18 cellular contexts compared by ENCODE assay signal in genomic region chr4:138912714-138913340, GRCh38.
DNase-seq lines count a peak whose midpoint lies in the region; ATAC-seq and TF ChIP-seq lines count a peak whose summit lies in the region.
"Had no signal": no experiment of that assay in that cellular context is flagged by ENCODE, and none has a peak within 500 bp of the region (broad histone marks: within the 10 kb centered on the region; RNA-seq: fewer than 3 reads in every experiment).

No MANE protein-coding gene starts in this region.

- H2BK5ac ChIP-seq in neuronal stem cell (ENCODE audit: low read length) = no peak overlapping the region

- H2BK15ac ChIP-seq in neuronal stem cell (ENCODE audit: low read length) = no peak overlapping the region

- H3K9me3 Mint-ChIP-seq in endothelial cell (ENCODE audit: unreplicated experiment) = no peaks in the 10 kb centered on the region
- H3K9me3 Mint-ChIP-seq in stimulated activated naive B cell treated with anti-CD40 and anti-IgM and Interleukin-4, amounts not matched to agents 10 μg/mL and 1 μg/mL and 100 μg/mL, for 72 hours = peaks cover 0 to 2% of the 10 kb centered on the region in 2 donors
- H3K9me3 Mint-ChIP-seq: activated B cell treated with CpG ODN at 0.5 μM for 24 hours; activated CD4-positive, alpha-beta memory T cell treated with anti-CD3 and anti-CD28 coated beads, Interleukin-2, amount 10 ng/mL, durations not matched to agents 7 days and 5 days; activated T-cell treated with anti-CD3 and anti-CD28 coated beads, Interleukin-2, amount 50 U/mL, for 24 hours; naive thymus-derived CD4-positive, alpha-beta T cell had no signal

- H3K27me3 ChIP-seq in right cardiac atrium (ENCODE audit: control insufficient read depth, insufficient read depth) (no peaks in the 10 kb centered on the region), neuronal stem cell (ENCODE audit: control insufficient read depth in 3 of 3, insufficient read depth in 3 of 3, low read depth in 1 of 3, low read length in 3 of 3) (peaks cover 0 to 2% (median 0%) of the 10 kb centered on the region in 3 experiments)
- H3K27me3 ChIP-seq: MG63 had no signal

- intact Hi-C loops in right cardiac atrium (cut with DNase I) (no loop called here), left cardiac atrium (cut with DNase I) (loop anchor here in 1 of 2 donors (10.0 kb wide), 1 partner anchor 728 kb away; no protein-coding TSS in a partner anchor)

- H3K14ac ChIP-seq in neuronal stem cell (ENCODE audit: low read length) = no peak overlapping the region

- no peak for TF ChIP-seq CTCF in endothelial cell (IDR thresholded peaks at IDR 0.05; ENCODE audit: unreplicated experiment)

- H4K91ac ChIP-seq in neuronal stem cell (ENCODE audit: low read depth, low read length, poor library complexity) = no peak overlapping the region

- H3K4me1 ChIP-seq in right cardiac atrium (ENCODE audit: control insufficient read depth, insufficient read depth, low read length) = peaks cover 4% of the 10 kb centered on the region
- H3K4me1 ChIP-seq in neuronal stem cell (ENCODE audit: control insufficient read depth in 2 of 2, insufficient read depth in 1 of 2, low read depth in 1 of 2, low read length in 2 of 2) = peaks cover 9 to 14% of the 10 kb centered on the region in 2 donors

- 100% methylated on average over 2 of the region's 2 CpGs for WGBS in right cardiac atrium
- WGBS in neuronal stem cell (ENCODE audit: extremely low coverage in 2 of 2, insufficient read length in 2 of 2, insufficient replicate concordance in 1 of 2), 2 donors = no CpG with 5 or more reads among the region's 2 CpGs

- no peak overlapping the region for H2BK12ac ChIP-seq in neuronal stem cell (ENCODE audit: low read length)

- H3K9ac ChIP-seq in neuronal stem cell (ENCODE audit: low read depth, low read length, poor library complexity) = no peak overlapping the region

- no peaks in the 10 kb centered on the region for H3K79me1 ChIP-seq in neuronal stem cell (ENCODE audit: low read depth, low read length)

- H2BK120ac ChIP-seq in neuronal stem cell (ENCODE audit: low read depth, low read length) = no peak overlapping the region

- no peak overlapping the region for H3K4ac ChIP-seq in neuronal stem cell (ENCODE audit: low read length)

- no peak overlapping the region for H2AFZ ChIP-seq in neuronal stem cell (ENCODE audit: low read length)

- H3K4me1 Mint-ChIP-seq in endothelial cell (ENCODE audit: unreplicated experiment) = peaks cover 24% of the 10 kb centered on the region
- peaks cover 9 to 16% of the 10 kb centered on the region in 2 donors for H3K4me1 Mint-ChIP-seq in stimulated activated naive B cell treated with anti-CD40 and anti-IgM and Interleukin-4, amounts not matched to agents 10 μg/mL and 1 μg/mL and 100 μg/mL, for 72 hours
- H3K4me1 Mint-ChIP-seq: activated CD4-positive, alpha-beta memory T cell treated with anti-CD3 and anti-CD28 coated beads, Interleukin-2, amount 10 ng/mL, durations not matched to agents 7 days and 5 days; CD4-positive, CD25-positive, alpha-beta regulatory T cell; naive thymus-derived CD4-positive, alpha-beta T cell had no signal

- H3K9me3 ChIP-seq in right cardiac atrium (ENCODE audit: control insufficient read depth, low read length) (no peaks in the 10 kb centered on the region), neuronal stem cell (replicated peaks in 1 of 2; ENCODE audit: control insufficient read depth in 2 of 2, insufficient read depth in 1 of 2, low read depth in 1 of 2, low read length in 2 of 2) (no peaks in the 10 kb centered on the region)
- H3K9me3 ChIP-seq: MG63 had no signal

- H3K36me3 ChIP-seq in neuronal stem cell (replicated peaks in 1 of 2; ENCODE audit: control insufficient read depth in 2 of 2, insufficient read depth in 2 of 2, low read length in 2 of 2) = no peaks in the 10 kb centered on the region
- H3K36me3 ChIP-seq: MG63 had no signal

- H3K4me3 Mint-ChIP-seq in endothelial cell (ENCODE audit: unreplicated experiment) = no peak overlapping the region
- H3K4me3 Mint-ChIP-seq in stimulated activated naive B cell treated with anti-CD40 and anti-IgM and Interleukin-4, amounts not matched to agents 10 μg/mL and 1 μg/mL and 100 μg/mL, for 72 hours = no peak overlapping the region
- H3K4me3 Mint-ChIP-seq: activated B cell treated with CpG ODN at 0.5 μM for 24 hours; activated CD4-positive, alpha-beta memory T cell treated with anti-CD3 and anti-CD28 coated beads, Interleukin-2, amount 10 ng/mL, durations not matched to agents 7 days and 5 days; activated T-cell treated with anti-CD3 and anti-CD28 coated beads, Interleukin-2, amount 50 U/mL, for 24 hours; CD4-positive, CD25-positive, alpha-beta regulatory T cell; naive thymus-derived CD4-positive, alpha-beta T cell had no signal

- DNase-seq in right cardiac atrium (no peak), left cardiac atrium (no peak), endothelial cell (ENCODE audit: low spot score) (no peak), neuronal stem cell (ENCODE audit: low spot score) (no peak), NCI-H345 (lab: John Stamatoyannopoulos, UW) (no peak)
- DNase-seq in stimulated activated naive B cell treated with anti-CD40 and anti-IgM and Interleukin-4, amounts not matched to agents 10 μg/mL and 1 μg/mL and 100 μg/mL, for 72 hours = no peak
- DNase-seq: activated B cell treated with CpG ODN at 0.5 μM for 24 hours; activated CD4-positive, alpha-beta memory T cell treated with anti-CD3 and anti-CD28 coated beads, Interleukin-2, amount 10 ng/mL, durations not matched to agents 7 days and 5 days; activated naive CD4-positive, alpha-beta T cell treated with anti-CD3 and anti-CD28 coated beads, Interleukin-2, amount 50 U/mL, for 16 hours; activated T-cell treated with anti-CD3 and anti-CD28 coated beads, Interleukin-2, amount 50 U/mL, for 24 hours; CD4-positive, CD25-positive, alpha-beta regulatory T cell; DND-41; GOT3; left ventricle myocardium superior; MG63; naive thymus-derived CD4-positive, alpha-beta T cell had no signal

- no peak overlapping the region for H4K8ac ChIP-seq in neuronal stem cell (ENCODE audit: low read depth, low read length)

- no peak overlapping the region for H3K4me3 ChIP-seq in right cardiac atrium (ENCODE audit: low read length)
- H3K4me3 ChIP-seq in neuronal stem cell (ENCODE audit: low read length in 2 of 2) = no peak overlapping the region
- H3K4me3 ChIP-seq: MG63 had no signal

- no peak overlapping the region for H3K23ac ChIP-seq in neuronal stem cell (ENCODE audit: low read depth, low read length, poor library complexity)

- no peaks in the 10 kb centered on the region for H3K27me3 Mint-ChIP-seq in endothelial cell (ENCODE audit: unreplicated experiment)
- H3K27me3 Mint-ChIP-seq in stimulated activated naive B cell treated with anti-CD40 and anti-IgM and Interleukin-4, amounts not matched to agents 10 μg/mL and 1 μg/mL and 100 μg/mL, for 72 hours = peaks cover 0 to 7% of the 10 kb centered on the region in 2 donors
- H3K27me3 Mint-ChIP-seq: activated B cell treated with CpG ODN at 0.5 μM for 24 hours; activated CD4-positive, alpha-beta memory T cell treated with anti-CD3 and anti-CD28 coated beads, Interleukin-2, amount 10 ng/mL, durations not matched to agents 7 days and 5 days; activated T-cell treated with anti-CD3 and anti-CD28 coated beads, Interleukin-2, amount 50 U/mL, for 24 hours had no signal

- no peaks in the 10 kb centered on the region for H3K36me3 Mint-ChIP-seq in endothelial cell (ENCODE audit: low read depth, unreplicated experiment)
- H3K36me3 Mint-ChIP-seq in stimulated activated naive B cell treated with anti-CD40 and anti-IgM and Interleukin-4, amounts not matched to agents 10 μg/mL and 1 μg/mL and 100 μg/mL, for 72 hours = no peaks in the 10 kb centered on the region
- H3K36me3 Mint-ChIP-seq: CD4-positive, CD25-positive, alpha-beta regulatory T cell; naive thymus-derived CD4-positive, alpha-beta T cell had no signal

- H3K27ac ChIP-seq in right cardiac atrium (ENCODE audit: low read length) = peak overlapping the region; percentile 1
- no peak overlapping the region for H3K27ac ChIP-seq in neuronal stem cell (replicated peaks; ENCODE audit: low read length)

- peak overlapping the region; percentile 92 for H3K27ac Mint-ChIP-seq in endothelial cell (ENCODE audit: unreplicated experiment)
- no peak overlapping the region for H3K27ac Mint-ChIP-seq in stimulated activated naive B cell treated with anti-CD40 and anti-IgM and Interleukin-4, amounts not matched to agents 10 μg/mL and 1 μg/mL and 100 μg/mL, for 72 hours
- H3K27ac Mint-ChIP-seq: activated B cell treated with CpG ODN at 0.5 μM for 24 hours; activated CD4-positive, alpha-beta memory T cell treated with anti-CD3 and anti-CD28 coated beads, Interleukin-2, amount 10 ng/mL, durations not matched to agents 7 days and 5 days; activated T-cell treated with anti-CD3 and anti-CD28 coated beads, Interleukin-2, amount 50 U/mL, for 24 hours; CD4-positive, CD25-positive, alpha-beta regulatory T cell; naive thymus-derived CD4-positive, alpha-beta T cell had no signal

- peak overlapping the region; percentile 27 for H3K18ac ChIP-seq in neuronal stem cell (ENCODE audit: low read length)

- no peak overlapping the region for H3K4me2 ChIP-seq in neuronal stem cell (ENCODE audit: insufficient read depth, low read length, poor library complexity, severe bottlenecking)

- H2AK5ac ChIP-seq in neuronal stem cell (ENCODE audit: low read depth, low read length) = no peak overlapping the region

- no peak for ATAC-seq in right cardiac atrium
- ATAC-seq in left cardiac atrium = no peak
- no peak for ATAC-seq in stimulated activated naive B cell treated with anti-CD40 and anti-IgM and Interleukin-4, amounts not matched to agents 10 μg/mL and 1 μg/mL and 100 μg/mL, for 72 hours (replicated peaks)
- no peak for ATAC-seq in HG03521 (IDR thresholded peaks at IDR 0.05; ENCODE audit: unreplicated experiment)
- ATAC-seq in GM19324 (IDR thresholded peaks at IDR 0.05; ENCODE audit: low FRiP score, unreplicated experiment) = no peak
- ATAC-seq: left ventricle myocardium superior; naive thymus-derived CD4-positive, alpha-beta T cell had no signal
